Comparison of ENCODE assay signal across 14 cellular contexts in the genomic region with DNA sequence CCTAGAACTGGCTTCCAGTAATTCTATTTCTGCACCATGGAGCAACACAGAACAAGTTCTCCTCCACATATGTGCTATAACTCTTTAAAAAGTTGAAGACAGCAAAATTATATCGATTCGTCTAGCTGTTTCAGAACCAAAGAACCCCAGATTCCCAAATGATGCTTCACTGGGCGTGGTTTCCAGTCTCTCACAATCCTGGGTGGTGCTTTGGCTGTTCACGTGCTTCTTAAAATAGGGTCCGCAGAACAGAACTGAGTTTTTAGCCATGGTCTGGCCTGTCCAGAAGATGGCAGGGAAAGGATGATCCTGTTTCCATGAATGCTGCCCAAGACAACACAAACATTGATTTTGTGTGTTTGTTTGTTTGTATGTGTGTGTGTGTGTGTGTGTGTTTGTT. TPM values are rescaled to one million over a fixed set of nuclear protein-coding genes. Genes with fewer than 3 reads are reported as not detected.
DNase-seq lines count a peak whose midpoint lies in the region; ATAC-seq and TF ChIP-seq lines count a peak whose summit lies in the region.
"Had no signal": no experiment of that assay in that cellular context is flagged by ENCODE, and none has a peak within 500 bp of the region (broad histone marks: within the 10 kb centered on the region; RNA-seq: fewer than 3 reads in every experiment).

No MANE protein-coding gene starts in this region.

- H3K4me1 ChIP-seq in GM23248 (ENCODE audit: insufficient read depth): peaks cover 27% of the 10 kb centered on the region
- H3K4me1 ChIP-seq in neuronal stem cell (ENCODE audit: control insufficient read depth in 2 of 2, insufficient read depth in 1 of 2, low read depth in 1 of 2, low read length in 2 of 2): peaks cover 0 to 1% of the 10 kb centered on the region in 2 donors
- peaks cover 0 to 7% (median 1%) of the 10 kb centered on the region in 4 donors for H3K4me1 ChIP-seq in esophagus muscularis mucosa
- H3K4me1 ChIP-seq: A549, BLaER1 had no signal

- TF ChIP-seq CTCF in fibroblast of the aortic adventitia (IDR thresholded peaks at IDR 0.05; ENCODE audit: insufficient read depth, low read length): no peak
- no peak for TF ChIP-seq CTCF in esophagus muscularis mucosa (IDR thresholded peaks at IDR 0.05)
- TF ChIP-seq CTCF in HFFc6 (IDR thresholded peaks at IDR 0.05): no peak

- no peak overlapping the region for H2BK15ac ChIP-seq in neuronal stem cell (ENCODE audit: low read length)

- peak; percentile 49 for DNase-seq in GM23248
- DNase-seq in fibroblast of the aortic adventitia (ENCODE audit: low read depth): peak; percentile 6
- no peak for DNase-seq in neuronal stem cell (ENCODE audit: low spot score)
- DNase-seq in esophagus muscularis mucosa (ENCODE audit: extremely low spot score): no peak
- no peak for DNase-seq in UCSD-AML1 (lab: John Stamatoyannopoulos, UW; ENCODE audit: unreplicated experiment)
- no peak for DNase-seq in HFFc6
- DNase-seq: AML-193; Caco-2; CD8-positive, alpha-beta memory T cell; GF-D8; HCEC 1CT had no signal

- H3K18ac ChIP-seq in neuronal stem cell (ENCODE audit: low read length): no peak overlapping the region

- H3K4me1 Mint-ChIP-seq in HFFc6 (ENCODE audit: low read depth): peaks cover 53% of the 10 kb centered on the region
- H3K4me1 Mint-ChIP-seq: CD8-positive, alpha-beta memory T cell had no signal

- H3K27me3 Mint-ChIP-seq in HFFc6 (ENCODE audit: insufficient read depth): no peaks in the 10 kb centered on the region

- no peak overlapping the region for H2BK120ac ChIP-seq in neuronal stem cell (ENCODE audit: low read depth, low read length)

- peak overlapping the region; percentile 22 for H3K4me2 ChIP-seq in GM23248 (ENCODE audit: unreplicated experiment)
- no peak overlapping the region for H3K4me2 ChIP-seq in neuronal stem cell (ENCODE audit: insufficient read depth, low read length, poor library complexity, severe bottlenecking)
- H3K4me2 ChIP-seq: A549, BLaER1 had no signal

- H2AK5ac ChIP-seq in neuronal stem cell (ENCODE audit: low read depth, low read length): no peak overlapping the region

- peaks cover 11% of the 10 kb centered on the region; the same call in 1 of the 2 replicates for H3F3A ChIP-seq in GM23248 (ENCODE audit: insufficient read depth)

- H3K9me3 ChIP-seq in GM23248 (ENCODE audit: low read depth) (no peaks in the 10 kb centered on the region), neuronal stem cell (replicated peaks in 1 of 2; ENCODE audit: control insufficient read depth in 2 of 2, insufficient read depth in 1 of 2, low read depth in 1 of 2, low read length in 2 of 2) (no peaks in the 10 kb centered on the region), esophagus muscularis mucosa (no peaks in the 10 kb centered on the region)
- H3K9me3 ChIP-seq: A549, BLaER1, Caco-2 had no signal

- no peak overlapping the region for H4K91ac ChIP-seq in neuronal stem cell (ENCODE audit: low read depth, low read length, poor library complexity)

- WGBS in GM23248 (ENCODE audit: low coverage in 1 of 2, low lambda C conversion rate in 2 of 2, missing lambda C conversion rate in 2 of 2), 2 experiments: 29 to 40% methylated on average over 5 of the region's 5 CpGs
- WGBS in neuronal stem cell (ENCODE audit: extremely low coverage in 2 of 2, insufficient read length in 2 of 2, insufficient replicate concordance in 1 of 2), 2 donors: no CpG with 5 or more reads among the region's 5 CpGs
- 96% methylated on average over 5 of the region's 5 CpGs for WGBS in esophagus muscularis mucosa

- H3K9me3 Mint-ChIP-seq in HFFc6: no peaks in the 10 kb centered on the region
- H3K9me3 Mint-ChIP-seq: CD8-positive, alpha-beta memory T cell had no signal

- intact Hi-C loops in esophagus muscularis mucosa (cut with DNase I): no loop called here

- no peak overlapping the region for H2BK12ac ChIP-seq in neuronal stem cell (ENCODE audit: low read length)

- H3K27ac ChIP-seq in GM23248 (no peak overlapping the region), neuronal stem cell (replicated peaks; ENCODE audit: low read length) (no peak overlapping the region), esophagus muscularis mucosa (replicated peaks in 1 of 4) (no peak overlapping the region)
- H3K27ac ChIP-seq: A549, BLaER1 had no signal

- TF ChIP-seq POLR2A in esophagus muscularis mucosa (IDR thresholded peaks at IDR 0.05; ENCODE audit: low read depth): no peak

- in situ Hi-C loops in GM23248 (cut with MboI): no loop called here

- H3K27ac Mint-ChIP-seq in HFFc6: no peak overlapping the region
- H3K27ac Mint-ChIP-seq: CD8-positive, alpha-beta memory T cell had no signal

- no peaks in the 10 kb centered on the region for H4K20me1 ChIP-seq in GM23248 (ENCODE audit: insufficient read depth)
- H4K20me1 ChIP-seq: BLaER1 had no signal

- H3K4me3 ChIP-seq in GM23248 (no peak overlapping the region), fibroblast of the aortic adventitia (ENCODE audit: low read depth, low read length) (no peak overlapping the region), neuronal stem cell (ENCODE audit: low read length in 2 of 2) (no peak overlapping the region), esophagus muscularis mucosa (no peak overlapping the region)
- H3K4me3 ChIP-seq: A549, BLaER1 had no signal

- H3K4me3 Mint-ChIP-seq in HFFc6: no peak overlapping the region
- H3K4me3 Mint-ChIP-seq: CD8-positive, alpha-beta memory T cell had no signal

- H3K4ac ChIP-seq in neuronal stem cell (ENCODE audit: low read length): no peak overlapping the region

- H3K36me3 ChIP-seq in GM23248 (ENCODE audit: low read depth): no peaks in the 10 kb centered on the region
- H3K36me3 ChIP-seq in neuronal stem cell (replicated peaks in 1 of 2; ENCODE audit: control insufficient read depth in 2 of 2, insufficient read depth in 2 of 2, low read length in 2 of 2): no peaks in the 10 kb centered on the region
- H3K36me3 ChIP-seq in esophagus muscularis mucosa: no peaks in the 10 kb centered on the region
- H3K36me3 ChIP-seq: BLaER1 had no signal

- ATAC-seq in HG03045 (IDR thresholded peaks at IDR 0.05; ENCODE audit: unreplicated experiment): no peak
- ATAC-seq: A549 had no signal

- H3K9ac ChIP-seq in GM23248: no peak overlapping the region
- no peak overlapping the region for H3K9ac ChIP-seq in neuronal stem cell (ENCODE audit: low read depth, low read length, poor library complexity)
- H3K9ac ChIP-seq: BLaER1 had no signal

- no peaks in the 10 kb centered on the region for H3K79me1 ChIP-seq in neuronal stem cell (ENCODE audit: low read depth, low read length)

- no peak for TF ChIP-seq EP300 in esophagus muscularis mucosa (IDR thresholded peaks at IDR 0.05)

- no peak overlapping the region for H2BK5ac ChIP-seq in neuronal stem cell (ENCODE audit: low read length)

- H3K14ac ChIP-seq in neuronal stem cell (ENCODE audit: low read length): no peak overlapping the region

- no peak overlapping the region for H3K23ac ChIP-seq in neuronal stem cell (ENCODE audit: low read depth, low read length, poor library complexity)

- no peak overlapping the region for H4K8ac ChIP-seq in neuronal stem cell (ENCODE audit: low read depth, low read length)

- peak overlapping the region; percentile 78 for H2AFZ ChIP-seq in GM23248
- peak overlapping the region; percentile 11 for H2AFZ ChIP-seq in neuronal stem cell (ENCODE audit: low read length)

- H3K27me3 ChIP-seq in GM23248 (replicated peaks; ENCODE audit: insufficient read depth) (no peaks in the 10 kb centered on the region), neuronal stem cell (ENCODE audit: control insufficient read depth in 3 of 3, insufficient read depth in 3 of 3, low read depth in 1 of 3, low read length in 3 of 3) (no peaks in the 10 kb centered on the region), esophagus muscularis mucosa (no peaks in the 10 kb centered on the region)
- H3K27me3 ChIP-seq: BLaER1 had no signal

- 0 out of 2 replicates have a peak, but pooled peaks cover 3% of the 10 kb centered on the region for H3K9me2 ChIP-seq in GM23248 (ENCODE audit: insufficient read depth)

- no peaks in the 10 kb centered on the region for H3K79me2 ChIP-seq in GM23248 (ENCODE audit: insufficient read depth)

- no peaks in the 10 kb centered on the region for H3K36me3 Mint-ChIP-seq in HFFc6 (ENCODE audit: low read depth)
- H3K36me3 Mint-ChIP-seq: CD8-positive, alpha-beta memory T cell had no signal

RNA-seq across cellular contexts. Expression of gene PARD3B, which starts 37.6 kb away (rescaled TPM):
- total RNA-seq in GM23248 (2014; rRNA removed; shearing (Covaris generic)): 6.9 and 8.1 TPM in 2 replicates
- polyA plus RNA-seq in GM23248 (2016; fragmentation: Nextera tagmentation; extraction: Ambion mirVana): 2.5 and 3.3 TPM in 2 replicates
- total RNA-seq in fibroblast of the aortic adventitia (ENCODE audit: low replicate concordance) (15.9 and 23.6 TPM in 2 replicates), esophagus muscularis mucosa (10 to 100 TPM; 24.2 to 40.8 (median 32.5) TPM)
- 2.4 TPM for polyA plus RNA-seq in neuronal stem cell (2013, experiment 1 of 2)
- polyA plus RNA-seq in neuronal stem cell (2013, experiment 2 of 2): 2.2 TPM
- total RNA-seq in HFFc6 (2021; fragmentation: NEBNext Ultra II Directional; extraction: Animal tissue kit (Norgen Biotek cat#: 25700)): 10 to 100 TPM; 14.0 to 22.4 (median 15.3) TPM
- polyA plus RNA-seq: CD8-positive, alpha-beta memory T cell had no signal

Comparison
In these comparisons a context has a peak if more than half of its experiments do, and no peak if none do; other contexts are left out.
1. DNase-seq: peak in GM23248 (single experiment) and fibroblast of the aortic adventitia (single experiment); none in neuronal stem cell (single experiment), esophagus muscularis mucosa (single experiment), UCSD-AML1 (single experiment) and HFFc6 (single experiment).